1 cellular context compared by ENCODE assay signal in the genomic region with DNA sequence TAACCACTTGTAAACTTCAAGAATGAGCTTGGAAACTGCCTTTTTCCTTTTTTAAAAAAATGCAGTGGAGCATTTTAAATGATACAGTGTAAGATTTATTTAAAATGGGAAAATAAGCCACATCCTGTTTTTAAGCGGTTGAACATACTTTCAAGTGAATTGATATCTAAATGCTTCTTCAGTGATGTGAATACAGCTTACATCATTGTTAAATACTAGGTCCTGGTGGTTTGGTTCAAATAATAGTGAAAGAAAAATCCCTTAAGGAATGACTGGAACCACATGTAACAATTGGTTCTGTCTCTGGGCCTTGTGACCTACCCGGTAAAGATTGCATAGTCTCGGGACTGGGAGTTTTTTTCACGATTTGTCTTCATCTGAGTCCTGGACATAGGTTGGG.
TF ChIP-seq lines count a peak whose summit lies in the region.

No MANE protein-coding gene starts in this region.

TF ChIP-seq in WTC11, 78 proteins besides CTCF, POLR2A, EP300 and RAD21 (continued from another document):
- TF ChIP-seq, protein P1, sequence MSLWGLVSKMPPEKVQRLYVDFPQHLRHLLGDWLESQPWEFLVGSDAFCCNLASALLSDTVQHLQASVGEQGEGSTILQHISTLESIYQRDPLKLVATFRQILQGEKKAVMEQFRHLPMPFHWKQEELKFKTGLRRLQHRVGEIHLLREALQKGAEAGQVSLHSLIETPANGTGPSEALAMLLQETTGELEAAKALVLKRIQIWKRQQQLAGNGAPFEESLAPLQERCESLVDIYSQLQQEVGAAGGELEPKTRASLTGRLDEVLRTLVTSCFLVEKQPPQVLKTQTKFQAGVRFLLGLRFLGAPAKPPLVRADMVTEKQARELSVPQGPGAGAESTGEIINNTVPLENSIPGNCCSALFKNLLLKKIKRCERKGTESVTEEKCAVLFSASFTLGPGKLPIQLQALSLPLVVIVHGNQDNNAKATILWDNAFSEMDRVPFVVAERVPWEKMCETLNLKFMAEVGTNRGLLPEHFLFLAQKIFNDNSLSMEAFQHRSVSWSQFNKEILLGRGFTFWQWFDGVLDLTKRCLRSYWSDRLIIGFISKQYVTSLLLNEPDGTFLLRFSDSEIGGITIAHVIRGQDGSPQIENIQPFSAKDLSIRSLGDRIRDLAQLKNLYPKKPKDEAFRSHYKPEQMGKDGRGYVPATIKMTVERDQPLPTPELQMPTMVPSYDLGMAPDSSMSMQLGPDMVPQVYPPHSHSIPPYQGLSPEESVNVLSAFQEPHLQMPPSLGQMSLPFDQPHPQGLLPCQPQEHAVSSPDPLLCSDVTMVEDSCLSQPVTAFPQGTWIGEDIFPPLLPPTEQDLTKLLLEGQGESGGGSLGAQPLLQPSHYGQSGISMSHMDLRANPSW (CRISPR knock-in tag; conservative IDR thresholded peaks at IDR 0.05; ENCODE audit: low read depth) = no peak
- TF ChIP-seq PRRX2 (CRISPR knock-in tag; IDR thresholded peaks at IDR 0.05) (no peak), SMAD4 (CRISPR knock-in tag; IDR thresholded peaks at IDR 0.05) (no peak), JAZF1 (CRISPR knock-in tag; IDR thresholded peaks at IDR 0.05) (no peak), TEAD1 (CRISPR knock-in tag; IDR thresholded peaks at IDR 0.05) (no peak), ZNF219 (CRISPR knock-in tag; IDR thresholded peaks at IDR 0.05; ENCODE audit: borderline replicate concordance) (no peak)
- TF ChIP-seq, protein P2, sequence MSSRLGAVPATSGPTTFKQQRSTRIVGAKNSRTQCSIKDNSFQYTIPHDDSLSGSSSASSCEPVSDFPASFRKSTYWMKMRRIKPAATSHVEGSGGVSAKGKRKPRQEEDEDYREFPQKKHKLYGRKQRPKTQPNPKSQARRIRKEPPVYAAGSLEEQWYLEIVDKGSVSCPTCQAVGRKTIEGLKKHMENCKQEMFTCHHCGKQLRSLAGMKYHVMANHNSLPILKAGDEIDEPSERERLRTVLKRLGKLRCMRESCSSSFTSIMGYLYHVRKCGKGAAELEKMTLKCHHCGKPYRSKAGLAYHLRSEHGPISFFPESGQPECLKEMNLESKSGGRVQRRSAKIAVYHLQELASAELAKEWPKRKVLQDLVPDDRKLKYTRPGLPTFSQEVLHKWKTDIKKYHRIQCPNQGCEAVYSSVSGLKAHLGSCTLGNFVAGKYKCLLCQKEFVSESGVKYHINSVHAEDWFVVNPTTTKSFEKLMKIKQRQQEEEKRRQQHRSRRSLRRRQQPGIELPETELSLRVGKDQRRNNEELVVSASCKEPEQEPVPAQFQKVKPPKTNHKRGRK (CRISPR knock-in tag; IDR thresholded peaks at IDR 0.05; ENCODE audit: borderline replicate concordance) = no peak
- TF ChIP-seq, protein P3, sequence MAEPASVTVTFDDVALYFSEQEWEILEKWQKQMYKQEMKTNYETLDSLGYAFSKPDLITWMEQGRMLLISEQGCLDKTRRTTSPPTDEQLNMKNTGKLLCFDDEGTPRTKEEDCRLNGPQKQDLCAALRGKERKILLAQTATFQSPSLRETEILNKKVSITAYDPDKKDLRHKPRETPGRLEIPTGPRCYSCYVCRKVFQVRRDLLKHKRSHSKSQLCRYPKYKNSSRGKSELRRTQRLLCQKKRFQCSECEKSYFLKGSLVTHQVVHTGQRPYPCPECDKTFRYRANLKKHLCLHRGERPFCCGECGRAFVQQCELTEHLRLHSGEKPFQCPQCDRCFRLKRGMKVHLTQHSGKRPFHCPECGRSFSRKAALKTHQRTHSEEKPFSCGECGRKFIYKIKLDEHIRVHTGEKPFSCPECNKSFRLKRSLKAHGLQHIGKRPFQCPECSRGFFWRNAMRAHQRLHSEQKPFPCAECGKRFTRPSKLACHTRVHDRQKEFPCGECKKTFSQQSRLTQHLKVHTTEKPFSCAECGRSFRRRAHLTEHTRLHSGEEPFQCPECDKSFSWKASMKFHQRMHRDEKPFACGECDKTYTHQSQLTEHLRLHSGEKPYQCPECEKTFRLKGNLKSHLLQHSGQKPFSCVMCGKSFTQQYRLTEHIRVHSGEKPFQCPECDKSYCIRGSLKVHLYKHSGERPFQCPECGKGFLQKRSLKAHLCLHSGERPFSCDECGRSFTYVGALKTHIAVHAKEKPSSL (CRISPR knock-in tag; conservative IDR thresholded peaks at IDR 0.05) = no peak
- TF ChIP-seq, protein P4, sequence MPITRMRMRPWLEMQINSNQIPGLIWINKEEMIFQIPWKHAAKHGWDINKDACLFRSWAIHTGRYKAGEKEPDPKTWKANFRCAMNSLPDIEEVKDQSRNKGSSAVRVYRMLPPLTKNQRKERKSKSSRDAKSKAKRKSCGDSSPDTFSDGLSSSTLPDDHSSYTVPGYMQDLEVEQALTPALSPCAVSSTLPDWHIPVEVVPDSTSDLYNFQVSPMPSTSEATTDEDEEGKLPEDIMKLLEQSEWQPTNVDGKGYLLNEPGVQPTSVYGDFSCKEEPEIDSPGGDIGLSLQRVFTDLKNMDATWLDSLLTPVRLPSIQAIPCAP (CRISPR knock-in tag; IDR thresholded peaks at IDR 0.05) = no peak
- TF ChIP-seq, protein P5, sequence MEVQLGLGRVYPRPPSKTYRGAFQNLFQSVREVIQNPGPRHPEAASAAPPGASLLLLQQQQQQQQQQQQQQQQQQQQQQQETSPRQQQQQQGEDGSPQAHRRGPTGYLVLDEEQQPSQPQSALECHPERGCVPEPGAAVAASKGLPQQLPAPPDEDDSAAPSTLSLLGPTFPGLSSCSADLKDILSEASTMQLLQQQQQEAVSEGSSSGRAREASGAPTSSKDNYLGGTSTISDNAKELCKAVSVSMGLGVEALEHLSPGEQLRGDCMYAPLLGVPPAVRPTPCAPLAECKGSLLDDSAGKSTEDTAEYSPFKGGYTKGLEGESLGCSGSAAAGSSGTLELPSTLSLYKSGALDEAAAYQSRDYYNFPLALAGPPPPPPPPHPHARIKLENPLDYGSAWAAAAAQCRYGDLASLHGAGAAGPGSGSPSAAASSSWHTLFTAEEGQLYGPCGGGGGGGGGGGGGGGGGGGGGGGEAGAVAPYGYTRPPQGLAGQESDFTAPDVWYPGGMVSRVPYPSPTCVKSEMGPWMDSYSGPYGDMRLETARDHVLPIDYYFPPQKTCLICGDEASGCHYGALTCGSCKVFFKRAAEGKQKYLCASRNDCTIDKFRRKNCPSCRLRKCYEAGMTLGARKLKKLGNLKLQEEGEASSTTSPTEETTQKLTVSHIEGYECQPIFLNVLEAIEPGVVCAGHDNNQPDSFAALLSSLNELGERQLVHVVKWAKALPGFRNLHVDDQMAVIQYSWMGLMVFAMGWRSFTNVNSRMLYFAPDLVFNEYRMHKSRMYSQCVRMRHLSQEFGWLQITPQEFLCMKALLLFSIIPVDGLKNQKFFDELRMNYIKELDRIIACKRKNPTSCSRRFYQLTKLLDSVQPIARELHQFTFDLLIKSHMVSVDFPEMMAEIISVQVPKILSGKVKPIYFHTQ (CRISPR knock-in tag; IDR thresholded peaks at IDR 0.05) = no peak
